ENCODE assay signal across 25 cellular contexts in the genomic region with DNA sequence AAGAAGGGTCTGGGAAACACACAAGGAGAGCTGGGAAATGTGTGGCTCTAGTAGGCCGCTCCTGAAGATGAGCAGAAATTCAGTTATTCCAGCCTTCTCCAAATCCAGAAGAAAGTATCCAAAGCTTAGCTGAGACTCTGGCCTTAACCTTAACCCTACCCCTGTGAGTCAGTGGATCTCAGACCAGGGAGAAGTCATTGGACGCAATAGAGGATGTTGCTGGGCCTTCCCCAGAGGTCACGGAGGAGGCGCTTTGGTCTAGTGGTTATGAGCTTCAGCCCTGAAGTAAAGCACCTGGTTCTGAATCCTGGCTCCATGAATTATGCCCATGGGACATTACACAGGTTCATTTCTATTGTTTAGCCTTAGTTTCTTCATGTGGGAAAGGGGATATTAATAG. TPM values are rescaled to one million over a fixed set of nuclear protein-coding genes. Genes with fewer than 3 reads are reported as not detected.
DNase-seq lines count a peak whose midpoint lies in the region; ATAC-seq and TF ChIP-seq lines count a peak whose summit lies in the region.
"Had no signal": no experiment of that assay in that cellular context is flagged by ENCODE, and none has a peak within 500 bp of the region (broad histone marks: within the 10 kb centered on the region; RNA-seq: fewer than 3 reads in every experiment).

No MANE protein-coding gene starts in this region.

- no peaks in the 10 kb centered on the region for H3K36me3 ChIP-seq in left ventricle myocardium inferior
- no peaks in the 10 kb centered on the region for H3K36me3 ChIP-seq in hepatocyte (replicated peaks; ENCODE audit: insufficient read depth, low read depth)
- H3K36me3 ChIP-seq in osteoblast (ENCODE audit: insufficient read depth, low read length), result no peaks in the 10 kb centered on the region
- H3K36me3 ChIP-seq in upper lobe of right lung, result no peaks in the 10 kb centered on the region
- H3K36me3 ChIP-seq: esophagus muscularis mucosa, neutrophil, right lobe of liver had no signal

- no peak overlapping the region for H3K4me3 ChIP-seq in left ventricle myocardium inferior
- H3K4me3 ChIP-seq in hepatocyte, result no peak overlapping the region
- H3K4me3 ChIP-seq in osteoblast (ENCODE audit: insufficient read depth, low read length), result no peak overlapping the region
- H3K4me3 ChIP-seq in upper lobe of right lung, result no peak overlapping the region
- H3K4me3 ChIP-seq: A549, esophagus muscularis mucosa, GM12878, right lobe of liver had no signal

- H3K27ac ChIP-seq in left ventricle myocardium inferior (replicated peaks) (peak overlapping the region; percentile 58), hepatocyte (peak overlapping the region; percentile 43), osteoblast (ENCODE audit: low read depth, low read length) (no peak overlapping the region), upper lobe of right lung (no peak overlapping the region)
- H3K27ac ChIP-seq: KMS-11, neutrophil, right lobe of liver, VCaP had no signal

- H3K9me3 Mint-ChIP-seq in CD14-positive monocyte, result peaks cover 0 to 3% (median 0%) of the 10 kb centered on the region in 7 donors
- H3K9me3 Mint-ChIP-seq: activated naive CD8-positive, alpha-beta T cell treated with anti-CD3 and anti-CD28 coated beads, Interleukin-2, amount 10 ng/mL, durations not matched to agents 7 days and 5 days; activated T-helper 2 cell treated with anti-CD3 and anti-CD28 coated beads, Interferon-gamma antibody, Interleukin-2, Interleukin-4, amounts not matched to agents 10 μg/mL and 5 μg/mL and 100 μg/mL, durations not matched to agents 14 hours and 24 hours and 36 hours had no signal

- no peaks in the 10 kb centered on the region for H3K79me2 ChIP-seq in hepatocyte
- no peaks in the 10 kb centered on the region for H3K79me2 ChIP-seq in osteoblast (ENCODE audit: insufficient read depth, low read length)

- DNase-seq in left ventricle myocardium inferior, result no peak
- DNase-seq in Right ventricle myocardium inferior (ENCODE audit: missing footprints), result no peak
- no peak for DNase-seq in hepatocyte (ENCODE audit: low spot score)
- DNase-seq in osteoblast (ENCODE audit: insufficient read length, low spot score, missing footprints), result peak; percentile 66
- DNase-seq in upper lobe of right lung, result no peak
- DNase-seq in CD14-positive monocyte (ENCODE audit: low spot score), result no peak
- DNase-seq: activated naive CD8-positive, alpha-beta T cell treated with anti-CD3 and anti-CD28 coated beads, Interleukin-2, amount 10 ng/mL, durations not matched to agents 7 days and 5 days; cerebellar nuclear complex; DND-41; effector CD8-positive, alpha-beta T cell; NCI-H1048; right lobe of liver; T-helper 2 cell had no signal

- H3K36me3 Mint-ChIP-seq in CD14-positive monocyte, result no peaks in the 10 kb centered on the region
- H3K36me3 Mint-ChIP-seq: activated naive CD8-positive, alpha-beta T cell treated with anti-CD3 and anti-CD28 coated beads, Interleukin-2, amount 10 ng/mL, durations not matched to agents 7 days and 5 days had no signal

- H3K9me3 ChIP-seq in left ventricle myocardium inferior (replicated peaks), result no peaks in the 10 kb centered on the region
- H3K9me3 ChIP-seq in hepatocyte (ENCODE audit: low read depth), result no peaks in the 10 kb centered on the region
- peaks cover 1% of the 10 kb centered on the region for H3K9me3 ChIP-seq in osteoblast (ENCODE audit: low read depth, low read length)
- H3K9me3 ChIP-seq in upper lobe of right lung, result no peaks in the 10 kb centered on the region
- H3K9me3 ChIP-seq: A549, esophagus muscularis mucosa, neutrophil, right lobe of liver had no signal

- H2AFZ ChIP-seq in hepatocyte (no peak overlapping the region), osteoblast (ENCODE audit: low read length) (no peak overlapping the region)

- no peaks in the 10 kb centered on the region for H3K9me2 ChIP-seq in hepatocyte (replicated peaks; ENCODE audit: insufficient read depth)

- peaks cover 8% of the 10 kb centered on the region for H3K4me1 Mint-ChIP-seq in CD14-positive monocyte
- H3K4me1 Mint-ChIP-seq: activated naive CD8-positive, alpha-beta T cell treated with anti-CD3 and anti-CD28 coated beads, Interleukin-2, amount 10 ng/mL, durations not matched to agents 7 days and 5 days; B cell had no signal

- WGBS in hepatocyte (ENCODE audit: low lambda C conversion rate, missing lambda C conversion rate), result 93% methylated on average over 4 of the region's 4 CpGs

- H3K4me1 ChIP-seq in left ventricle myocardium inferior, result peaks cover 30% of the 10 kb centered on the region
- peaks cover 15% of the 10 kb centered on the region for H3K4me1 ChIP-seq in hepatocyte (ENCODE audit: insufficient read depth)
- no peaks in the 10 kb centered on the region for H3K4me1 ChIP-seq in osteoblast (ENCODE audit: insufficient read depth, low read length)
- peaks cover 20% of the 10 kb centered on the region for H3K4me1 ChIP-seq in upper lobe of right lung
- H3K4me1 ChIP-seq: right lobe of liver had no signal

- intact Hi-C loops in left ventricle myocardium inferior (cut with micrococcal nuclease), result no loop called here
- intact Hi-C loops in Right ventricle myocardium inferior (cut with DNase I), result no loop called here
- intact Hi-C loops in upper lobe of right lung (cut with DNase I), result no loop called here
- intact Hi-C loops in CD14-positive monocyte (cut with micrococcal nuclease), result no loop called here

- H3K27me3 ChIP-seq in left ventricle myocardium inferior (ENCODE audit: low read depth) (no peaks in the 10 kb centered on the region), hepatocyte (no peaks in the 10 kb centered on the region), osteoblast (ENCODE audit: insufficient read depth, low read length) (peaks cover 39% of the 10 kb centered on the region), upper lobe of right lung (no peaks in the 10 kb centered on the region)
- H3K27me3 ChIP-seq: esophagus muscularis mucosa, right lobe of liver had no signal

- no peak for ATAC-seq in Right ventricle myocardium inferior
- ATAC-seq in upper lobe of right lung, result peak; percentile 72
- ATAC-seq in GM19455 (IDR thresholded peaks at IDR 0.05; ENCODE audit: unreplicated experiment), result no peak
- ATAC-seq in activated CD4-positive, CD25-positive, alpha-beta regulatory T cell treated with anti-CD3 and anti-CD28 coated beads, Interleukin-2, amount 50 U/mL, for 24 hours, result no peak
- ATAC-seq: GM12878 had no signal

- no peak overlapping the region for H3K4me3 Mint-ChIP-seq in CD14-positive monocyte
- H3K4me3 Mint-ChIP-seq: activated naive CD8-positive, alpha-beta T cell treated with anti-CD3 and anti-CD28 coated beads, Interleukin-2, amount 10 ng/mL, durations not matched to agents 7 days and 5 days; B cell had no signal

- H4K20me1 ChIP-seq in hepatocyte (ENCODE audit: insufficient read depth, poor library complexity, severe bottlenecking) (no peaks in the 10 kb centered on the region), osteoblast (ENCODE audit: insufficient read depth, low read length) (no peaks in the 10 kb centered on the region)

- peaks cover 1 to 18% (median 11%) of the 10 kb centered on the region in 3 donors for H3K27me3 Mint-ChIP-seq in CD14-positive monocyte (ENCODE audit: low read depth in 3 of 3)

- no peak for TF ChIP-seq CTCF in left ventricle myocardium inferior (IDR thresholded peaks at IDR 0.05; ENCODE audit: borderline replicate concordance)
- TF ChIP-seq CTCF in hepatocyte (IDR thresholded peaks at IDR 0.05; ENCODE audit: poor library complexity), result no peak
- TF ChIP-seq CTCF in osteoblast (IDR thresholded peaks at IDR 0.05; ENCODE audit: extremely low read depth, low read depth, low read length), result no peak
- TF ChIP-seq CTCF in upper lobe of right lung (IDR thresholded peaks at IDR 0.05), result no peak
- TF ChIP-seq CTCF in CD14-positive monocyte (IDR thresholded peaks at IDR 0.05), result no peak

- H3K4me2 ChIP-seq in hepatocyte (no peak overlapping the region), osteoblast (ENCODE audit: insufficient read depth, low read length) (no peak overlapping the region)
- H3K4me2 ChIP-seq: A549, KMS-11 had no signal

- no peak overlapping the region for H3K27ac Mint-ChIP-seq in CD14-positive monocyte
- H3K27ac Mint-ChIP-seq: activated naive CD8-positive, alpha-beta T cell treated with anti-CD3 and anti-CD28 coated beads, Interleukin-2, amount 10 ng/mL, durations not matched to agents 7 days and 5 days; activated T-helper 2 cell treated with anti-CD3 and anti-CD28 coated beads, Interferon-gamma antibody, Interleukin-2, Interleukin-4, amounts not matched to agents 10 μg/mL and 5 μg/mL and 100 μg/mL, durations not matched to agents 14 hours and 24 hours and 36 hours; B cell had no signal

RNA-seq across cellular contexts. Expression of gene PKDCC, which starts 23.9 kb away (rescaled TPM):
- 88.7 TPM for total RNA-seq in left ventricle myocardium inferior
- total RNA-seq in Right ventricle myocardium inferior, result 114 TPM
- total RNA-seq in hepatocyte, result 278 and 339 TPM in 2 replicates
- polyA plus RNA-seq in hepatocyte, result 270 and 281 TPM in 2 replicates
- total RNA-seq in osteoblast, result 1.2 and 4.0 TPM in 2 replicates
- 65.5 TPM for total RNA-seq in upper lobe of right lung
- polyA plus RNA-seq in CD14-positive monocyte, result not detected
- total RNA-seq: activated naive CD8-positive, alpha-beta T cell treated with anti-CD3 and anti-CD28 coated beads, Interleukin-2, amount 10 ng/mL, durations not matched to agents 7 days and 5 days; mononuclear cell; OCI-LY7 had no signal

Comparison
In these comparisons a context has a peak if more than half of its experiments do, and no peak if none do; other contexts are left out.
1. H3K27ac ChIP-seq: peak in left ventricle myocardium inferior (single experiment) and hepatocyte (single experiment); none in osteoblast (single experiment) and upper lobe of right lung (single experiment).
2. RNA of gene PKDCC, which starts 23.9 kb away (total RNA-seq): 278 to 339 TPM in hepatocyte, 114 TPM in Right ventricle myocardium inferior (single experiment), 88.7 TPM in left ventricle myocardium inferior (single experiment) and 65.5 TPM in upper lobe of right lung (single experiment); 1.2 to 4.0 TPM in osteoblast; every median in the first group is over 10 times any median in the second.